8 cellular contexts compared by ENCODE assay signal in genomic region chr7:37201003-37201875, GRCh38.
A peak's percentile ranks its signal among the peaks of the same experiment; 100 is the strongest.
DNase-seq lines count a peak whose midpoint lies in the region; ATAC-seq and TF ChIP-seq lines count a peak whose summit lies in the region.

No MANE protein-coding gene starts in this region.

- ATAC-seq in HG02938 (IDR thresholded peaks at IDR 0.05; ENCODE audit: unreplicated experiment) = peak; percentile 56
- ATAC-seq in lower lobe of right lung = peak; percentile 84 to 90
- ATAC-seq in GM18870 (IDR thresholded peaks at IDR 0.05; ENCODE audit: unreplicated experiment) = no peak

- H3K4me3 ChIP-seq in lower lobe of right lung = no peak overlapping the region

- H3K4me1 ChIP-seq in lower lobe of right lung = peaks cover 21% of the 10 kb centered on the region

- H3K27ac ChIP-seq in lower lobe of right lung = peak overlapping the region; percentile 66

- DNase-seq in ELR (ENCODE audit: low read depth) = peak; percentile 68
- DNase-seq in NCI-H460 (ENCODE audit: extremely low read depth, low read depth) = peak; percentile 74
- peak; percentile 27 to 28 for DNase-seq in activated CD4-positive, alpha-beta T cell treated with anti-CD3 and anti-CD28 coated beads, Interleukin-2, amount 50 U/mL, for 4 hours
- DNase-seq in effector CD8-positive, alpha-beta T cell (lab: John Stamatoyannopoulos, UW) = peak; percentile 8
- DNase-seq in lower lobe of right lung = peak; percentile 77
- peak in 2 of 3 experiments; percentile 16 to 21 for DNase-seq in stimulated activated CD4-positive, alpha-beta T cell treated with anti-CD3 and anti-CD28 coated beads, TNF-alpha, amount 100 ng/mL, for 4 hours (ENCODE audit: low read depth in 3 of 3)

- H3K9me3 ChIP-seq in lower lobe of right lung = no peaks in the 10 kb centered on the region

- peak; percentile 90 for TF ChIP-seq CTCF in lower lobe of right lung (IDR thresholded peaks at IDR 0.05)

- peaks cover 30% of the 10 kb centered on the region for H3K36me3 ChIP-seq in lower lobe of right lung

- intact Hi-C loops in lower lobe of right lung (cut with DNase I) = no loop called here

- no peaks in the 10 kb centered on the region for H3K27me3 ChIP-seq in lower lobe of right lung (ENCODE audit: low read depth)

Comparison
In these comparisons a context has a peak if more than half of its experiments do, and no peak if none do; other contexts are left out.
1. DNase-seq: peak in every context shown above with its lines; median percentile 77 in lower lobe of right lung; 74 in NCI-H460; 68 in ELR; 28 in activated CD4-positive, alpha-beta T cell treated with anti-CD3 and anti-CD28 coated beads, Interleukin-2, amount 50 U/mL, for 4 hours; 18 in stimulated activated CD4-positive, alpha-beta T cell treated with anti-CD3 and anti-CD28 coated beads, TNF-alpha, amount 100 ng/mL, for 4 hours; 8 in effector CD8-positive, alpha-beta T cell.